Comparison of ENCODE assay signal across 14 cellular contexts in genomic region chr3:182509844-182510460, GRCh38.
"Had no signal": no experiment of that assay in that cellular context is flagged by ENCODE, and none has a peak within 500 bp of the region (broad histone marks: within the 10 kb centered on the region; RNA-seq: fewer than 3 reads in every experiment).

No MANE protein-coding gene starts in this region.

- H3K4me1 Mint-ChIP-seq: activated CD4-positive, alpha-beta T cell treated with anti-CD3 and anti-CD28 coated beads, Interleukin-2, amount 10 ng/mL, durations not matched to agents 7 days and 5 days; central memory CD8-positive, alpha-beta T cell; natural killer cell had no signal

- DNase-seq: activated CD4-positive, alpha-beta T cell treated with anti-CD3 and anti-CD28 coated beads, Interleukin-2, amount 10 ng/mL, durations not matched to agents 7 days and 5 days; activated CD4-positive, CD25-positive, alpha-beta regulatory T cell; activated naive CD4-positive, alpha-beta T cell treated with anti-CD3 and anti-CD28 coated beads, Interleukin-2, amount 50 U/mL, for 16 hours; adrenal gland; dermis blood vessel endothelial cell; left colon; mammary epithelial cell; natural killer cell; ovary; stimulated activated CD4-positive, alpha-beta T cell treated with anti-CD3 and anti-CD28 coated beads, Interleukin-4, amount 100 ng/mL, for 1 hour; stimulated activated CD8-positive, alpha-beta memory T cell treated with anti-CD3 and anti-CD28 coated beads, Interleukin-4, amount 100 ng/mL, for 48 hours; stimulated activated naive CD8-positive, alpha-beta T cell treated with anti-CD3 and anti-CD28 coated beads, Interleukin-15, Interleukin-2, amounts not matched to agents 100 U/mL and 50 U/mL, for 24 hours; testis had no signal

- H3K4me3 Mint-ChIP-seq: activated CD4-positive, alpha-beta T cell treated with anti-CD3 and anti-CD28 coated beads, Interleukin-2, amount 10 ng/mL, durations not matched to agents 7 days and 5 days; central memory CD8-positive, alpha-beta T cell; natural killer cell had no signal

- H3K36me3 ChIP-seq: adrenal gland, ovary had no signal

- H3K9me3 Mint-ChIP-seq: activated CD4-positive, alpha-beta T cell treated with anti-CD3 and anti-CD28 coated beads, Interleukin-2, amount 10 ng/mL, durations not matched to agents 7 days and 5 days; central memory CD8-positive, alpha-beta T cell had no signal

- H3K9me3 ChIP-seq: adrenal gland, ovary, testis had no signal

- H3K4me3 ChIP-seq: adrenal gland, ovary, testis had no signal

- H3K36me3 Mint-ChIP-seq: natural killer cell had no signal

- ATAC-seq: left colon; natural killer cell; stimulated activated naive CD8-positive, alpha-beta T cell treated with anti-CD3 and anti-CD28 coated beads, Interleukin-15, Interleukin-2, amounts not matched to agents 100 U/mL and 50 U/mL, for 24 hours had no signal

- H3K27me3 ChIP-seq: adrenal gland, ovary, testis had no signal

- H3K27ac Mint-ChIP-seq: activated CD4-positive, alpha-beta T cell treated with anti-CD3 and anti-CD28 coated beads, Interleukin-2, amount 10 ng/mL, durations not matched to agents 7 days and 5 days; natural killer cell had no signal

- H3K27ac ChIP-seq: adrenal gland, ovary, testis had no signal

- H3K4me1 ChIP-seq: adrenal gland, testis had no signal
